In genomic region chr6:68239034-68239433, GRCh38 we compare ENCODE assay signal across 27 cellular contexts.
"Had no signal": no experiment of that assay in that cellular context is flagged by ENCODE, and none has a peak within 500 bp of the region (broad histone marks: within the 10 kb centered on the region; RNA-seq: fewer than 3 reads in every experiment).

No MANE protein-coding gene starts in this region.

- H3K27me3 Mint-ChIP-seq: activated naive CD8-positive, alpha-beta T cell treated with anti-CD3 and anti-CD28 coated beads, Interleukin-2, amount 50 U/mL, for 24 hours had no signal

- DNase-seq: activated CD4-positive, alpha-beta T cell treated with anti-CD3 and anti-CD28 coated beads for 48 hours; activated CD4-positive, alpha-beta T cell treated with anti-CD3 and anti-CD28 coated beads, Interleukin-2, amount 50 U/mL, for 48 hours; activated CD8-positive, alpha-beta memory T cell treated with anti-CD3 and anti-CD28 coated beads for 24 hours; activated gamma-delta T cell; activated naive CD4-positive, alpha-beta T cell treated with anti-CD3 and anti-CD28 coated beads, Interleukin-2, amount 50 U/mL, for 16 hours; activated naive CD8-positive, alpha-beta T cell treated with anti-CD3 and anti-CD28 coated beads, Interleukin-2, amount 50 U/mL, for 24 hours; activated T-cell treated with anti-CD3 and anti-CD28 coated beads, Interleukin-2, amount 50 U/mL, for 1 hour; amygdala; dermis blood vessel endothelial cell; effector CD4-positive, alpha-beta T cell; left lung; lower lobe of right lung; natural killer cell; posterior cingulate gyrus; right cardiac atrium; spleen; stimulated activated naive CD4-positive, alpha-beta T cell treated with Interleukin-2 at 50 U/mL for 16 hours; T-helper 9 cell; WERI-Rb-1 had no signal

- H3K9me3 Mint-ChIP-seq: activated naive CD8-positive, alpha-beta T cell treated with anti-CD3 and anti-CD28 coated beads, Interleukin-2, amount 50 U/mL, for 24 hours; T-helper 1 cell treated with Interleukin-12 subunit alpha and Interleukin-12 subunit beta and Interleukin-4 antibody, amounts not matched to agents 30 μg/mL and 1 μg/mL, for 36 hours had no signal

- H3K27ac Mint-ChIP-seq: activated naive CD8-positive, alpha-beta T cell treated with anti-CD3 and anti-CD28 coated beads, Interleukin-2, amount 50 U/mL, for 24 hours; natural killer cell; T-helper 1 cell treated with Interleukin-12 subunit alpha and Interleukin-12 subunit beta and Interleukin-4 antibody, amounts not matched to agents 30 μg/mL and 1 μg/mL, for 36 hours had no signal

- H3K36me3 ChIP-seq: left lung, lower lobe of right lung, spleen, tibial nerve, WERI-Rb-1 had no signal

- ATAC-seq: activated CD4-positive, CD25-positive, alpha-beta regulatory T cell treated with anti-CD3 and anti-CD28 coated beads, Interleukin-2, amount 50 U/mL, for 24 hours; natural killer cell; right cardiac atrium had no signal

- H3K4me3 Mint-ChIP-seq: activated naive CD8-positive, alpha-beta T cell treated with anti-CD3 and anti-CD28 coated beads, Interleukin-2, amount 50 U/mL, for 24 hours; natural killer cell; T-helper 1 cell treated with Interleukin-12 subunit alpha and Interleukin-12 subunit beta and Interleukin-4 antibody, amounts not matched to agents 30 μg/mL and 1 μg/mL, for 36 hours had no signal

- H3K4me3 ChIP-seq: left lung, lower lobe of right lung, spleen, tibial nerve had no signal

- H3K4me1 ChIP-seq: left lung, lower lobe of right lung, spleen, tibial nerve had no signal

- H3K27me3 ChIP-seq: left lung, spleen, tibial nerve had no signal

- H3K9me3 ChIP-seq: left lung, lower lobe of right lung, tibial nerve had no signal

- H3K27ac ChIP-seq: left lung, lower lobe of right lung, spleen, tibial nerve, WERI-Rb-1 had no signal

- H3K4me1 Mint-ChIP-seq: activated naive CD8-positive, alpha-beta T cell treated with anti-CD3 and anti-CD28 coated beads, Interleukin-2, amount 50 U/mL, for 24 hours; natural killer cell had no signal

- FAIRE-seq: colon, endometrium, frontal cortex, islet of Langerhans, urothelium cell line had no signal
